In genomic region chrX:152072236-152072635, GRCh38 we compare ENCODE assay signal across 15 cellular contexts.
A peak's percentile ranks its signal among the peaks of the same experiment; 100 is the strongest.
DNase-seq lines count a peak whose midpoint lies in the region; ATAC-seq and TF ChIP-seq lines count a peak whose summit lies in the region.
"Had no signal": no experiment of that assay in that cellular context is flagged by ENCODE, and none has a peak within 500 bp of the region (broad histone marks: within the 10 kb centered on the region; RNA-seq: fewer than 3 reads in every experiment).

No MANE protein-coding gene starts in this region.

- RAD21 ChIA-PET in HCT116 (lab: Charles Lee; ENCODE audit: low non-redundant PET in 1 of 2, low total read pairs in 2 of 2, uncharacterized antibody in 2 of 2, unreplicated experiment in 2 of 2) = no interaction called here

- H3K4me3 ChIP-seq in HCT116 (replicated peaks in 1 of 2; ENCODE audit: low read depth in 1 of 2, low read length in 2 of 2) (no peak overlapping the region), adipocyte (ENCODE audit: low read length) (no peak overlapping the region), fibroblast of villous mesenchyme (ENCODE audit: low read depth, low read length) (no peak overlapping the region), vagina (no peak overlapping the region)
- H3K4me3 ChIP-seq: psoas muscle, SK-N-MC had no signal

- H3K27me3 Mint-ChIP-seq in immature natural killer cell (ENCODE audit: low read depth in 3 of 3) = peaks cover 0 to 6% (median 0%) of the 10 kb centered on the region in 3 donors

- no peaks in the 10 kb centered on the region for H3K79me2 ChIP-seq in HCT116 (ENCODE audit: insufficient read depth, low read length)

- H2AFZ ChIP-seq in HCT116 (ENCODE audit: low read depth, low read length, poor library complexity, severe bottlenecking) = no peak overlapping the region

- no peak for TF ChIP-seq RAD21 in HCT116 (IDR thresholded peaks at IDR 0.05; ENCODE audit: low read depth)

- CTCF ChIA-PET in HCT116 (lab: Charles Lee) = no interaction called here

- TF ChIP-seq CTCF in HCT116 (IDR thresholded peaks at IDR 0.05 in 2 of 3, conservative IDR thresholded peaks at IDR 0.05 in 1 of 3; ENCODE audit: borderline replicate concordance in 1 of 3, insufficient read depth in 1 of 3, low read depth in 2 of 3, low read length in 2 of 3) (no peak), fibroblast of villous mesenchyme (IDR thresholded peaks at IDR 0.05; ENCODE audit: insufficient read depth, low read depth, low read length) (no peak), GM10266 (IDR thresholded peaks at IDR 0.05; ENCODE audit: control insufficient read depth, insufficient read depth, low read depth, missing control alignments) (no peak), vagina (IDR thresholded peaks at IDR 0.05) (no peak)

- no TSS peak for BruUV-seq in HCT116 (replicated peaks; lab: Mats Ljungman, UMichigan)

- no peak for TF ChIP-seq POLR2A in HCT116 (IDR thresholded peaks at IDR 0.05; ENCODE audit: borderline replicate concordance, extremely low read depth, insufficient read depth, insufficient read length)
- TF ChIP-seq POLR2A in vagina (IDR thresholded peaks at IDR 0.05) = no peak

- DNase-seq in ACHN = peak; percentile 8
- no peak for DNase-seq in HCT116 (ENCODE audit: low read depth, low spot score)
- peak; percentile 73 for DNase-seq in adipocyte (ENCODE audit: low read depth)
- DNase-seq in fibroblast of villous mesenchyme (ENCODE audit: low read depth) = peak; percentile 47
- no peak for DNase-seq in GM10266 (ENCODE audit: extremely low spot score)
- DNase-seq in immature natural killer cell = no peak
- DNase-seq in vagina (ENCODE audit: extremely low spot score in 2 of 2) = no peak
- DNase-seq: activated CD4-positive, alpha-beta T cell treated with anti-CD3 and anti-CD28 coated beads for 4 hours; AML-193; H7; midbrain; NCI-H524; psoas muscle had no signal

- H3K27ac ChIP-seq in HCT116 (ENCODE audit: low read depth, low read length) (no peak overlapping the region), vagina (no peak overlapping the region)
- H3K27ac ChIP-seq: psoas muscle, SK-N-MC had no signal

- no peaks in the 10 kb centered on the region for H3K9me2 ChIP-seq in HCT116 (ENCODE audit: insufficient read depth)

- no peak overlapping the region for H3K27ac Mint-ChIP-seq in immature natural killer cell

- H3K27me3 ChIP-seq in HCT116 (ENCODE audit: insufficient read depth, low read length) (no peaks in the 10 kb centered on the region; the same call in 1 of the 2 replicates), adipocyte (replicated peaks; ENCODE audit: control insufficient read depth, insufficient read depth, low read length) (no peaks in the 10 kb centered on the region), vagina (no peaks in the 10 kb centered on the region)

- POLR2A ChIA-PET in HCT116 (lab: Charles Lee) = no interaction called here

- intact Hi-C loops in HCT116 (cut with micrococcal nuclease) (no loop called here), vagina (cut with DNase I) (no loop called here)

- H3K36me3 ChIP-seq in HCT116 (ENCODE audit: control insufficient read depth in 1 of 2, insufficient read depth in 2 of 2, low read length in 2 of 2) (no peaks in the 10 kb centered on the region), adipocyte (ENCODE audit: control insufficient read depth, insufficient read depth, low read length, severe bottlenecking) (no peaks in the 10 kb centered on the region), vagina (no peaks in the 10 kb centered on the region)

- peaks cover 0 to 4% (median 0%) of the 10 kb centered on the region in 6 donors for H3K9me3 Mint-ChIP-seq in immature natural killer cell

- H3K9me3 ChIP-seq in HCT116 (ENCODE audit: control insufficient read depth in 1 of 2, insufficient read depth in 1 of 2, low read depth in 1 of 2, low read length in 2 of 2) = no peaks in the 10 kb centered on the region
- peaks cover 8% of the 10 kb centered on the region for H3K9me3 ChIP-seq in adipocyte (ENCODE audit: control insufficient read depth, low read length)
- H3K9me3 ChIP-seq in vagina = no peaks in the 10 kb centered on the region
- H3K9me3 ChIP-seq: psoas muscle had no signal

- no peak overlapping the region for H3K4me3 Mint-ChIP-seq in immature natural killer cell

- H4K20me1 ChIP-seq in HCT116 (ENCODE audit: insufficient read depth) = no peaks in the 10 kb centered on the region

- no peaks in the 10 kb centered on the region for H3K4me1 Mint-ChIP-seq in immature natural killer cell

- H3K4me1 ChIP-seq in HCT116 (ENCODE audit: control insufficient read depth in 1 of 2, insufficient read depth in 2 of 2, low read length in 2 of 2) (no peaks in the 10 kb centered on the region), adipocyte (ENCODE audit: control insufficient read depth, insufficient read depth, low read length) (peaks cover 2% of the 10 kb centered on the region), vagina (no peaks in the 10 kb centered on the region)
- H3K4me1 ChIP-seq: psoas muscle had no signal

- in situ Hi-C loops in ACHN (cut with HindIII; ENCODE audit: low pct_ligation_motif_present, low pct_unique_long_range_greater_than_20kb, low sequenced_read_pairs) = no loop called here

- no peaks in the 10 kb centered on the region for H3K36me3 Mint-ChIP-seq in immature natural killer cell

- no peak overlapping the region for H3K9ac ChIP-seq in HCT116 (ENCODE audit: low read length)
- no peak overlapping the region for H3K9ac ChIP-seq in adipocyte (ENCODE audit: low read length)

- no peak; the same call in 1 of the 2 replicates for ATAC-seq in HCT116
- ATAC-seq in GM18907 (IDR thresholded peaks at IDR 0.05; ENCODE audit: unreplicated experiment) = no peak
- ATAC-seq: psoas muscle had no signal

- no peak overlapping the region for H3K4me2 ChIP-seq in HCT116 (ENCODE audit: low read length)

TF ChIP-seq in HCT116, 20 proteins besides CTCF, POLR2A, EP300 and RAD21:
- TF ChIP-seq FOSL1 (IDR thresholded peaks at IDR 0.05; ENCODE audit: low read depth) (peak; percentile 29), ELF1 (IDR thresholded peaks at IDR 0.05; ENCODE audit: borderline replicate concordance, low read depth) (no peak), YY1 (IDR thresholded peaks at IDR 0.05; ENCODE audit: extremely low read depth, insufficient replicate concordance, low read depth, low read length) (no peak), JUND (IDR thresholded peaks at IDR 0.05) (no peak), SRF (IDR thresholded peaks at IDR 0.05; ENCODE audit: low read depth) (no peak), TCF7L2 (IDR thresholded peaks at IDR 0.05; ENCODE audit: borderline replicate concordance, extremely low read depth, insufficient read depth, insufficient read length) (no peak), POLR2AphosphoS5 (IDR thresholded peaks at IDR 0.05; ENCODE audit: low read depth, low read length) (no peak)

Comparison
In these comparisons a context has a peak if more than half of its experiments do, and no peak if none do; other contexts are left out.
1. DNase-seq: peak in ACHN (single experiment), adipocyte (single experiment) and fibroblast of villous mesenchyme (single experiment); none in HCT116 (single experiment), GM10266 (single experiment), immature natural killer cell (0 of 3) and vagina (0 of 2).